Comparison of ENCODE assay signal across 17 cellular contexts in the genomic region with DNA sequence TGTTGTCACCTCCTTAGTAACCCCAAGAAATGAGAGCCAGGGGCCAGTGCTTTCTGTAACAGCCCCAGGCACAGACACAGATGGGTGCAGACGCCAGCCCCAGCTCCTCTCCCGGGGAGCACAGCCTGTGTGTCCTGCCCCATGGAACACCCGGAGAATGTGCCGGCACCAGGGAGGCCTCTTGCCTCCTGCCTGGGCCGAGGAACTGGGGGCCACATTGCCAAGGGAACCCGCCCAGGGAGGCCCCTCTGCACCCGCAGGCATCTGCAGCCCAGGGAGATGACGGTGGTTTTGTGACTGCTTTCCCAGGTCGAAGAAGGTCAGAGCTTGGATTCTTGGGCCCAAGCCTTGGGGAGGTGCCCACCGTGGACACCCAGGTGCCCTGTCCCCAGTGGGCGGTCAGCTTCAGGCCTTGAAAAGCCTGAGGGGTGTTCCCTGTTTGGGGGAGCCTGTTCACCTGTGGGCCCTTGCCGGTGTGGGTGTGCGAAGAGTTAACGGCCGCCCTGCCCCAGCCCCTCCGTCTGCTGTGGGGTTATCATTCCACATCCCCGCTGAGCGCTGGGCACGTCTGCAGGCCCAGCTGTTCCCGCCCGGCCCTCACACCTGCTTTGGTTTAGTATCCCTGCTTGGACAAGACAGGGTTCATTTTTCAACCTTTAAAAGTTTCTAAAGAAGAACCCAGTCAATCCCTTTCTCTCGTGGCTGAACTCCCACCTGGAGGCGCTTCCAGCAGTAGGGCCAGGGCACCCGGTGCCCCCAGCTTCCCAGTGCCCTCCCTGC.
"Had no signal": no experiment of that assay in that cellular context is flagged by ENCODE, and none has a peak within 500 bp of the region (broad histone marks: within the 10 kb centered on the region; RNA-seq: fewer than 3 reads in every experiment).

No MANE protein-coding gene starts in this region.

- H3K4me3 Mint-ChIP-seq: immature natural killer cell; memory B cell; naive thymus-derived CD4-positive, alpha-beta T cell had no signal

- H3K27ac Mint-ChIP-seq: immature natural killer cell; memory B cell; naive thymus-derived CD4-positive, alpha-beta T cell had no signal

- ATAC-seq: esophagus mucosa; gastrocnemius medialis; left lung; lower lobe of right lung; naive thymus-derived CD4-positive, alpha-beta T cell had no signal

- H3K9me3 ChIP-seq: gastrocnemius medialis, lower lobe of right lung, ovary, right atrium auricular region had no signal

- H3K9me3 Mint-ChIP-seq: immature natural killer cell had no signal

- H3K4me1 ChIP-seq: gastrocnemius medialis had no signal

- H3K27me3 ChIP-seq: ovary, right atrium auricular region had no signal

- H3K36me3 ChIP-seq: gastrocnemius medialis, left lung, lower lobe of right lung, ovary, right atrium auricular region had no signal

- H3K36me3 Mint-ChIP-seq: immature natural killer cell had no signal

- H3K4me3 ChIP-seq: gastrocnemius medialis, left lung, lower lobe of right lung, ovary, right atrium auricular region, smooth muscle cell had no signal

- H3K27ac ChIP-seq: gastrocnemius medialis, left lung, lower lobe of right lung, ovary, right atrium auricular region had no signal

- DNase-seq: effector memory CD4-positive, alpha-beta T cell; gastrocnemius medialis; glutamatergic neuron; immature natural killer cell; left lung; lower lobe of right lung; midbrain; naive thymus-derived CD4-positive, alpha-beta T cell; nucleus accumbens; ovary; stimulated activated CD4-positive, alpha-beta T cell treated with anti-CD3 and anti-CD28 coated beads, Interleukin-2, amount 100 ng/mL, for 48 hours; stimulated activated naive CD4-positive, alpha-beta T cell treated with Interleukin-2 at 50 U/mL for 16 hours; trophoblast cell had no signal
